ENCODE assay signal across 1 cellular context in genomic region chrX:120468479-120468824, GRCh38.
TF ChIP-seq lines count a peak whose summit lies in the region.

No MANE protein-coding gene starts in this region.

TF ChIP-seq in H1, 55 proteins besides CTCF, POLR2A, EP300 and RAD21 (continued from another document):
- TF ChIP-seq SP1 (IDR thresholded peaks at IDR 0.05; ENCODE audit: low read depth, low read length): no peak
- TF ChIP-seq CTBP2 (IDR thresholded peaks at IDR 0.05; ENCODE audit: borderline replicate concordance, insufficient read depth, insufficient read length, low read length): no peak
- TF ChIP-seq RNF2 (IDR thresholded peaks at IDR 0.05; ENCODE audit: borderline replicate concordance, low read depth, low read length, missing control alignments, poor library complexity, severe bottlenecking): no peak
- no peak for TF ChIP-seq EZH2 (IDR thresholded peaks at IDR 0.05; ENCODE audit: low read depth, low read length, severe bottlenecking)
